Comparison of ENCODE assay signal across 1 cellular context in the genomic region with DNA sequence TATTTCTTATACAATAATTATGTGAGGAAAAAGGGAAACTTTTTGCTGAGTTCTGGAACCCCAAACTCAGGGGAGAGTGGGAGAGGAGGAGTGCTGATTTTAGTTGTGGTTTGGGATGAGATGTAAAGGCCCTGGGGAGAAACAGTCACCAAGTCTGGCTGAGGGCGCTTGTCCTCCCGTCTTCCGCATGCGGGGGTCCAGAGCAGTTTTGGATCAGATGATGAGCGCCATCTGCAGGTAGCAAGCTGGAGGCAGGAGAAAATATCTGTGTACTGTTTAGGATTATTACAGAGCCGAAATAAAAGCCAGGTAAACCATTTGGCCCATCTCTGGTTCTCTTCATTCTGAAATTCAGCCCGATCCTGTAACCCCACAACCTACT.
TF ChIP-seq lines count a peak whose summit lies in the region.

No MANE protein-coding gene starts in this region.

TF ChIP-seq in IMR-90, 13 proteins besides CTCF, POLR2A, EP300 and RAD21 (continued from another document):
- TF ChIP-seq, protein P1, sequence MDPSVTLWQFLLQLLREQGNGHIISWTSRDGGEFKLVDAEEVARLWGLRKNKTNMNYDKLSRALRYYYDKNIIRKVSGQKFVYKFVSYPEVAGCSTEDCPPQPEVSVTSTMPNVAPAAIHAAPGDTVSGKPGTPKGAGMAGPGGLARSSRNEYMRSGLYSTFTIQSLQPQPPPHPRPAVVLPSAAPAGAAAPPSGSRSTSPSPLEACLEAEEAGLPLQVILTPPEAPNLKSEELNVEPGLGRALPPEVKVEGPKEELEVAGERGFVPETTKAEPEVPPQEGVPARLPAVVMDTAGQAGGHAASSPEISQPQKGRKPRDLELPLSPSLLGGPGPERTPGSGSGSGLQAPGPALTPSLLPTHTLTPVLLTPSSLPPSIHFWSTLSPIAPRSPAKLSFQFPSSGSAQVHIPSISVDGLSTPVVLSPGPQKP (IDR thresholded peaks at IDR 0.05; ENCODE audit: borderline replicate concordance, low read depth, low read length): no peak
- TF ChIP-seq MAFK (IDR thresholded peaks at IDR 0.05; ENCODE audit: low read depth, low read length): no peak
- TF ChIP-seq NFE2L2 (IDR thresholded peaks at IDR 0.05; ENCODE audit: low read depth, low read length): no peak
- 0 out of 2 replicates have a peak, but pooled peaks have one; percentile 23 for TF ChIP-seq MAZ (IDR thresholded peaks at IDR 0.05; ENCODE audit: borderline replicate concordance, low read depth, low read length)
- no peak for TF ChIP-seq BHLHE40 (IDR thresholded peaks at IDR 0.05; ENCODE audit: low read depth, low read length)
- TF ChIP-seq CEBPB (IDR thresholded peaks at IDR 0.05; ENCODE audit: low read depth, low read length): no peak
- TF ChIP-seq RFX5 (IDR thresholded peaks at IDR 0.05; ENCODE audit: low read depth, low read length): no peak
